26 cellular contexts compared by ENCODE assay signal in the genomic region with DNA sequence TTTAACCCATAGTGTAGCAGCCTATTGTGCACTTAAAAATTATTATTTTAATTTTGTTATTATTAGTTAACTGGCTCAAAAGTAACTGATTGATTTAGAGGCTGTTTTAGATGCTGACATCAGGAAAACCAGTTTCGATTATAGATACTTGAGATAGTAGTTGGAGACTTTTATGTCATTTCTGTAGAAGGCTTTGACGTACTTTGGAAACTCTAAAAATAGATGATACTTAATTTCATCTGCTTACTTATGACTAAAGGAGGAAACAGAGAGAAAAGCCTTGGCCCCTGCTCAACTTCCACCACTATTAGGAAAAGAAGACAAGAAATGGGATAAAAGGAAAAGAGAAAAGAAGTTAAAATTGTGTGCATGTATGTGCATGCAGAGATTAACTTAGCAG.
DNase-seq lines count a peak whose midpoint lies in the region; ATAC-seq, FAIRE-seq and TF ChIP-seq lines count a peak whose summit lies in the region.
"Had no signal": no experiment of that assay in that cellular context is flagged by ENCODE, and none has a peak within 500 bp of the region (broad histone marks: within the 10 kb centered on the region; RNA-seq: fewer than 3 reads in every experiment).

No MANE protein-coding gene starts in this region.

- CTCF ChIA-PET in PC-3 (lab: Charles Lee), result no interaction called here
- CTCF ChIA-PET in mammary epithelial cell (lab: Charles Lee; ENCODE audit: low non-redundant PET), result no interaction called here

- intact Hi-C loops in PC-3 (cut with micrococcal nuclease), result no loop called here
- intact Hi-C loops in mammary epithelial cell (cut with micrococcal nuclease), result no loop called here

- H3K4me2 ChIP-seq in PC-3 (ENCODE audit: low read length) (peak overlapping the region; percentile 83), mammary epithelial cell (ENCODE audit: insufficient read depth, low read depth, low read length) (peak overlapping the region; percentile 77)

- DNase-seq in PC-3 (no peak), mammary epithelial cell (no peak), fibroblast of the aortic adventitia (ENCODE audit: low read depth) (peak; percentile 68), RCC 7860 (ENCODE audit: low spot score) (no peak), mesenteric fat pad (ENCODE audit: low spot score) (no peak), NCI-H345 treated with DMSO at 0.1 percent for 48 hours (lab: John Stamatoyannopoulos, UW; ENCODE audit: unreplicated experiment) (no peak)
- DNase-seq: activated CD8-positive, alpha-beta T cell treated with anti-CD3 and anti-CD28 coated beads, Interleukin-2, amount 10 ng/mL, durations not matched to agents 7 days and 5 days; activated naive CD4-positive, alpha-beta T cell; activated T-cell treated with anti-CD3 and anti-CD28 coated beads, Interleukin-2, amount 50 U/mL, for 1 hour; amygdala; C1 segment of cervical spinal cord; effector CD8-positive, alpha-beta T cell; head of caudate nucleus; left lung; MM.1S; NCI-H1417 treated with DMSO at 0.1 percent for 48 hours; NCI-H510A treated with DMSO at 0.1 percent for 48 hours; Peyer's patch; right cardiac atrium; stimulated activated CD4-positive, alpha-beta T cell treated with anti-CD3 and anti-CD28 coated beads, Interleukin-15, amount 100 ng/mL, for 24 hours; stimulated activated CD8-positive, alpha-beta memory T cell treated with anti-CD3 and anti-CD28 coated beads, Interleukin-4, amount 100 ng/mL, for 48 hours had no signal

- TF ChIP-seq CTCF in PC-3 (conservative IDR thresholded peaks at IDR 0.05; ENCODE audit: low read depth, low read length) (no peak), mammary epithelial cell (conservative IDR thresholded peaks at IDR 0.05 in 1 of 2, IDR thresholded peaks at IDR 0.05 in 1 of 2; ENCODE audit: extremely low read depth in 1 of 2, insufficient read depth in 1 of 2, low read depth in 1 of 2, low read length in 2 of 2) (no peak), fibroblast of the aortic adventitia (IDR thresholded peaks at IDR 0.05; ENCODE audit: insufficient read depth, low read length) (no peak)

- no peaks in the 10 kb centered on the region for H3K36me3 ChIP-seq in PC-3 (ENCODE audit: low read depth, low read length)
- peaks cover 4% of the 10 kb centered on the region for H3K36me3 ChIP-seq in mammary epithelial cell (ENCODE audit: insufficient read depth, low read length)
- H3K36me3 ChIP-seq: left lung, Peyer's patch had no signal

- H3K9ac ChIP-seq in PC-3 (ENCODE audit: low read length) (peak overlapping the region; percentile 86), mammary epithelial cell (ENCODE audit: insufficient read depth, low read length) (peak overlapping the region; percentile 25)
- H3K9ac ChIP-seq: parathyroid adenoma had no signal

- H2AFZ ChIP-seq in PC-3 (ENCODE audit: low read length), result no peak overlapping the region
- no peak overlapping the region for H2AFZ ChIP-seq in mammary epithelial cell (ENCODE audit: low read depth, low read length)
- H2AFZ ChIP-seq: parathyroid adenoma had no signal

- FAIRE-seq in A204.1 (lab: Jason Lieb, UNC) (peak; percentile 44), RCC 7860 (lab: Jason Lieb, UNC) (no peak)

- H3K4me3 ChIP-seq in PC-3 (ENCODE audit: low read length) (no peak overlapping the region), mammary epithelial cell (replicated peaks in 1 of 3; ENCODE audit: insufficient read depth in 1 of 3, low read depth in 2 of 3, low read length in 3 of 3) (no peak overlapping the region), fibroblast of the aortic adventitia (ENCODE audit: low read depth, low read length) (no peak overlapping the region)
- H3K4me3 ChIP-seq: left lung, Peyer's patch had no signal

- dilution Hi-C loops in mammary epithelial cell (cut with HindIII; ENCODE audit: low sequenced_read_pairs), result no loop called here

- H3K9me3 ChIP-seq in PC-3 (ENCODE audit: low read length) (no peaks in the 10 kb centered on the region), mammary epithelial cell (replicated peaks; ENCODE audit: insufficient read depth, low read length) (no peaks in the 10 kb centered on the region)

- H3K27ac ChIP-seq in PC-3 (ENCODE audit: low read length) (peak overlapping the region; percentile 96), mammary epithelial cell (ENCODE audit: insufficient read depth, low read depth, low read length) (peak overlapping the region; percentile 98)
- H3K27ac ChIP-seq: left lung, parathyroid adenoma, Peyer's patch had no signal

- no peaks in the 10 kb centered on the region for H3K9me2 ChIP-seq in PC-3 (replicated peaks; ENCODE audit: low read length)

- no peaks in the 10 kb centered on the region for H3K27me3 ChIP-seq in PC-3 (ENCODE audit: low read length)
- no peaks in the 10 kb centered on the region for H3K27me3 ChIP-seq in mammary epithelial cell (ENCODE audit: insufficient read depth, low read length)
- H3K27me3 ChIP-seq: Peyer's patch had no signal

- no peaks in the 10 kb centered on the region for H4K20me1 ChIP-seq in PC-3 (ENCODE audit: low read length)
- no peaks in the 10 kb centered on the region for H4K20me1 ChIP-seq in mammary epithelial cell (ENCODE audit: insufficient read depth, low read length)

- BruUV-seq in PC-3 (replicated peaks; lab: Mats Ljungman, UMichigan), result no TSS peak
- no TSS peak for BruUV-seq in mammary epithelial cell (replicated peaks; lab: Mats Ljungman, UMichigan)

- WGBS in mammary epithelial cell (ENCODE audit: low coverage, missing lambda C conversion rate), result 89% methylated on average over 2 of the region's 2 CpGs

- in situ Hi-C loops in mammary epithelial cell (cut with MboI; ENCODE audit: low sequenced_read_pairs in 2 of 2), result no loop called here

- POLR2A ChIA-PET in PC-3 (lab: Charles Lee; ENCODE audit: unreplicated experiment), result interaction anchor here (0.6 kb wide), 1 partner anchor 53 kb away, joined by 5 read pairs; no protein-coding TSS in a partner anchor

- ATAC-seq in PC-3 (no peak), GM19328 (IDR thresholded peaks at IDR 0.05; ENCODE audit: unreplicated experiment) (no peak)
- ATAC-seq: activated CD4-positive, CD25-positive, alpha-beta regulatory T cell treated with anti-CD3 and anti-CD28 coated beads, Interleukin-2, amount 50 U/mL, for 24 hours; activated CD8-positive, alpha-beta T cell treated with anti-CD3 and anti-CD28 coated beads, Interleukin-2, amount 10 ng/mL, durations not matched to agents 7 days and 5 days; esophagus mucosa; left lung; right cardiac atrium had no signal

- H3K79me2 ChIP-seq in PC-3 (ENCODE audit: low read length), result peaks cover 25% of the 10 kb centered on the region
- H3K79me2 ChIP-seq in mammary epithelial cell (ENCODE audit: insufficient read depth, low read length), result peaks cover 19% of the 10 kb centered on the region
- H3K79me2 ChIP-seq: parathyroid adenoma had no signal

- H3K4me1 ChIP-seq in PC-3 (ENCODE audit: insufficient read depth, low read length) (peaks cover 84% of the 10 kb centered on the region), mammary epithelial cell (ENCODE audit: insufficient read depth, low read length) (peaks cover 68% of the 10 kb centered on the region)
- H3K4me1 ChIP-seq: parathyroid adenoma had no signal

- peaks cover 29% of the 10 kb centered on the region for H3F3A ChIP-seq in PC-3 (ENCODE audit: low read length, unreplicated experiment)
